Comparison of ENCODE assay signal across 1 cellular context in genomic region chr2:25576596-25576995, GRCh38.
TF ChIP-seq lines count a peak whose summit lies in the region.

No MANE protein-coding gene starts in this region.

TF ChIP-seq in WTC11, 78 proteins besides CTCF, POLR2A, EP300 and RAD21 (continued from another document):
- no peak for TF ChIP-seq MLX (CRISPR knock-in tag; IDR thresholded peaks at IDR 0.05)
- TF ChIP-seq USF2 (CRISPR knock-in tag; IDR thresholded peaks at IDR 0.05): no peak
